In the genomic region with DNA sequence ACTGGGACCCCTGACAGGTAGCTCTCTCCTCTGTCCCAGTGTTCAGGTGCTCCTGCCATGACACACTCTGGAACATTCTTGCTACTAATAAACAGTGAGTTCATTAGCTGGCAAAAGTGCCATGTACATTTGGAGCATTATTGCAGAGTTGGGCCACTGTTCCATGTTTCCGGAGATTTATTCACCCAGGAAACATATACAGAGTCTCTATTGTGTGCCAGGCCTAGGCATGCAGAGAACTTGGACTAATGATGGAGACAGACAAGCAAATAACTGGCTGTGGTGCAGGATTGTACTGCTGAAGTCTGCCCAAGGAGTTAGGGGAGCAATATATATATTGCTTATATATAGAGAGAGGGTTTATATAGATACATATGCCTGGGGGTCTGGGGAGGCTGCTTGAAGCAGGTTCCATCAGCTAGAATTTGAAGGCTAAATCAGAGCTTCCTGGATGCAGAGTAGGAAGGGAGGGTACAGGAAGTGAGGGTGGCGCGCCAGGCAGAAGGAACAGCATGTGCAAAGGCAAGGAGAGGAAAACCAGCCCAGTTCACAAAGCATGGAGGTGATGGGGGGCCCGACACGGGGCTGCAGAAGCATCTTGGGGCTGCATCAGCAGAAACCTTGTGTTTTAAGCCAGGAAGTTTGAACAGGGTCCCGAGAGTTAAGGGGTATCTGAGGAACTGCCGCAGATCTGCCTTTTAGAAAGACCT, we compare ENCODE assay signal across 22 cellular contexts.
"Had no signal": no experiment of that assay in that cellular context is flagged by ENCODE, and none has a peak within 500 bp of the region (broad histone marks: within the 10 kb centered on the region; RNA-seq: fewer than 3 reads in every experiment).

No MANE protein-coding gene starts in this region.

- H3K4me1 ChIP-seq: colonic mucosa, parathyroid adenoma, upper lobe of right lung had no signal

- H2AFZ ChIP-seq: parathyroid adenoma had no signal

- H3K27ac ChIP-seq: colonic mucosa, parathyroid adenoma, testis, upper lobe of right lung had no signal

- ATAC-seq: activated CD8-positive, alpha-beta T cell treated with anti-CD3 and anti-CD28 coated beads, Interleukin-2, amount 10 ng/mL, durations not matched to agents 7 days and 5 days; left colon; naive thymus-derived CD4-positive, alpha-beta T cell; upper lobe of right lung had no signal

- H3K79me2 ChIP-seq: parathyroid adenoma had no signal

- DNase-seq: activated B cell treated with CpG ODN at 0.5 μM for 24 hours; activated CD4-positive, alpha-beta T cell treated with anti-CD3 and anti-CD28 coated beads for 48 hours; activated CD8-positive, alpha-beta memory T cell treated with anti-CD3 and anti-CD28 coated beads, Interleukin-2, amount 50 U/mL, for 4 hours; activated CD8-positive, alpha-beta T cell treated with anti-CD3 and anti-CD28 coated beads, Interleukin-2, amount 10 ng/mL, durations not matched to agents 7 days and 5 days; activated effector memory CD4-positive, alpha-beta T cell treated with anti-CD3 and anti-CD28 coated beads, Interleukin-2, amount 50 U/mL, for 16 hours; activated T-cell treated with anti-CD3 and anti-CD28 coated beads, Interleukin-2, amount 50 U/mL, for 48 hours; amniotic stem cell; central memory CD4-positive, alpha-beta T cell; colonic mucosa; esophagus squamous epithelium; immature natural killer cell; left colon; naive thymus-derived CD4-positive, alpha-beta T cell; stimulated activated CD4-positive, alpha-beta T cell treated with anti-CD3 and anti-CD28 coated beads, Interleukin-4, amount 100 ng/mL, for 4 hours; stimulated activated CD8-positive, alpha-beta memory T cell treated with anti-CD3 and anti-CD28 coated beads, Interleukin-4, amount 100 ng/mL, for 48 hours; stimulated activated naive CD4-positive, alpha-beta T cell treated with Interleukin-2 at 50 U/mL for 16 hours; T-helper 2 cell; testis; upper lobe of right lung had no signal

- H3K36me3 ChIP-seq: colonic mucosa, esophagus squamous epithelium, right atrium auricular region, upper lobe of right lung had no signal

- H3K9ac ChIP-seq: parathyroid adenoma had no signal

- H3K4me2 ChIP-seq: smooth muscle cell had no signal

- H3K27me3 ChIP-seq: colonic mucosa, esophagus squamous epithelium, right atrium auricular region, testis, upper lobe of right lung had no signal

- H3K9me3 ChIP-seq: colonic mucosa, esophagus squamous epithelium, right atrium auricular region, testis, upper lobe of right lung had no signal

- H3K4me3 ChIP-seq: colonic mucosa, esophagus squamous epithelium, right atrium auricular region, smooth muscle cell, testis, upper lobe of right lung had no signal
